In genomic region chr15:98938105-98938417, GRCh38 we compare ENCODE assay signal across 12 cellular contexts.
DNase-seq lines count a peak whose midpoint lies in the region; ATAC-seq and TF ChIP-seq lines count a peak whose summit lies in the region.
"Had no signal": no experiment of that assay in that cellular context is flagged by ENCODE, and none has a peak within 500 bp of the region (broad histone marks: within the 10 kb centered on the region; RNA-seq: fewer than 3 reads in every experiment).

No MANE protein-coding gene starts in this region.

- peak overlapping the region; percentile 53 to 65 for H3K27ac Mint-ChIP-seq in natural killer cell
- H3K27ac Mint-ChIP-seq: activated CD4-positive, alpha-beta memory T cell treated with anti-CD3 and anti-CD28 coated beads for 36 hours had no signal

- H3K27me3 Mint-ChIP-seq in natural killer cell (ENCODE audit: low read depth in 2 of 2): no peaks in the 10 kb centered on the region
- H3K27me3 Mint-ChIP-seq: activated CD4-positive, alpha-beta memory T cell treated with anti-CD3 and anti-CD28 coated beads for 36 hours had no signal

- no peak overlapping the region for H3K4me3 Mint-ChIP-seq in natural killer cell
- H3K4me3 Mint-ChIP-seq: activated CD4-positive, alpha-beta memory T cell treated with anti-CD3 and anti-CD28 coated beads for 36 hours; neural crest cell had no signal

- peaks cover 12 to 15% of the 10 kb centered on the region in 2 donors for H3K4me1 Mint-ChIP-seq in natural killer cell

- DNase-seq in natural killer cell: no peak
- no peak for DNase-seq in KG1 (lab: John Stamatoyannopoulos, UW)
- DNase-seq in NCI-H2171 treated with DMSO at 0.1 percent for 48 hours (lab: John Stamatoyannopoulos, UW): no peak
- DNase-seq: activated CD4-positive, alpha-beta memory T cell treated with anti-CD3 and anti-CD28 coated beads for 36 hours; right lobe of liver; stimulated activated CD4-positive, alpha-beta T cell treated with anti-CD3 and anti-CD28 coated beads, Interleukin-2, amount 100 ng/mL, for 48 hours; upper lobe of right lung had no signal

- peaks cover 7% of the 10 kb centered on the region for H3K36me3 Mint-ChIP-seq in natural killer cell

- intact Hi-C loops in natural killer cell (cut with micrococcal nuclease): no loop called here

- ATAC-seq in GM18909 (IDR thresholded peaks at IDR 0.05; ENCODE audit: poor library complexity, unreplicated experiment) (peak; percentile 43), GM21515 (IDR thresholded peaks at IDR 0.05; ENCODE audit: unreplicated experiment) (peak; percentile 27), HG03064 (IDR thresholded peaks at IDR 0.05; ENCODE audit: low read depth, unreplicated experiment) (peak; percentile 45), natural killer cell (peak in 1 of 3 donors; percentile 35), HG03045 (IDR thresholded peaks at IDR 0.05; ENCODE audit: unreplicated experiment) (no peak)
- ATAC-seq: right lobe of liver, upper lobe of right lung had no signal

- TF ChIP-seq CTCF in natural killer cell (IDR thresholded peaks at IDR 0.05): no peak

- no peaks in the 10 kb centered on the region for H3K9me3 Mint-ChIP-seq in natural killer cell
- H3K9me3 Mint-ChIP-seq: activated CD4-positive, alpha-beta memory T cell treated with anti-CD3 and anti-CD28 coated beads for 36 hours; neural crest cell had no signal
